ENCODE assay signal across 10 cellular contexts in genomic region chr3:107794664-107795443, GRCh38.
A peak's percentile ranks its signal among the peaks of the same experiment; 100 is the strongest.
DNase-seq lines count a peak whose midpoint lies in the region; ATAC-seq and TF ChIP-seq lines count a peak whose summit lies in the region.
"Had no signal": no experiment of that assay in that cellular context is flagged by ENCODE, and none has a peak within 500 bp of the region (broad histone marks: within the 10 kb centered on the region; RNA-seq: fewer than 3 reads in every experiment).

No MANE protein-coding gene starts in this region.

- 0 out of 2 replicates have a peak overlapping the region, but pooled peaks have one; percentile 21 for H3K27ac Mint-ChIP-seq in WTC11

- CTCF ChIA-PET in WTC11 (lab: Charles Lee): interaction anchor here (0.6 to 0.9 kb wide), 3 partner anchors 38 to 57 kb away, joined by 3 read pairs; no protein-coding TSS in a partner anchor

- TF ChIP-seq CTCF in WTC11 (IDR thresholded peaks at IDR 0.05): no peak
- peak; percentile 47 for TF ChIP-seq CTCF in thoracic aorta (IDR thresholded peaks at IDR 0.05)
- no peak for TF ChIP-seq CTCF in mucosa of descending colon (IDR thresholded peaks at IDR 0.05)

- peaks cover 15% of the 10 kb centered on the region for H3K36me3 Mint-ChIP-seq in WTC11

- H3K9me3 ChIP-seq in thoracic aorta (no peaks in the 10 kb centered on the region), mucosa of descending colon (no peaks in the 10 kb centered on the region)

- intact Hi-C loops in left ventricle myocardium superior (cut with micrococcal nuclease) (no loop called here), mucosa of descending colon (cut with DNase I, micrococcal nuclease) (no loop called here)

- POLR2A ChIA-PET in WTC11 (lab: Charles Lee): no interaction called here

- H3K27me3 ChIP-seq in thoracic aorta (replicated peaks; ENCODE audit: insufficient read depth): no peaks in the 10 kb centered on the region

- H3K36me3 ChIP-seq in thoracic aorta (no peaks in the 10 kb centered on the region), mucosa of descending colon (ENCODE audit: low read depth) (no peaks in the 10 kb centered on the region)

- no peaks in the 10 kb centered on the region for H3K4me1 Mint-ChIP-seq in WTC11

- H3K9me3 Mint-ChIP-seq in WTC11: no peaks in the 10 kb centered on the region

- DNase-seq in NCI-H2171 treated with DMSO at 0.1 percent for 48 hours (lab: John Stamatoyannopoulos, UW) (peak; percentile 23), NCI-H2171 (lab: John Stamatoyannopoulos, UW) (no peak), WTC11 (ENCODE audit: low spot score) (no peak), left ventricle myocardium superior (no peak), thoracic aorta (ENCODE audit: low spot score) (no peak), NCI-H226 (no peak), mucosa of descending colon (no peak)
- DNase-seq: stimulated activated CD4-positive, alpha-beta T cell treated with anti-CD3 and anti-CD28 coated beads, Interleukin-1b, Interleukin-23, amount 100 ng/mL, for 48 hours; T-helper 9 cell had no signal

- ATAC-seq in WTC11: no peak; the same call in 1 of the 2 replicates
- peak; percentile 93 for ATAC-seq in left ventricle myocardium superior
- ATAC-seq in thoracic aorta (ENCODE audit: insufficient number of reproducible peaks, low FRiP score, low read depth): no peak
- no peak for ATAC-seq in HG02571 (IDR thresholded peaks at IDR 0.05; ENCODE audit: unreplicated experiment)
- no peak for ATAC-seq in mucosa of descending colon

- peaks cover 32 to 52% of the 10 kb centered on the region in 2 donors for H3K4me1 ChIP-seq in thoracic aorta (ENCODE audit: control insufficient read depth in 1 of 2, low read depth in 2 of 2)
- no peaks in the 10 kb centered on the region for H3K4me1 ChIP-seq in mucosa of descending colon (ENCODE audit: low read depth)

- H3K4me3 ChIP-seq in thoracic aorta (no peak overlapping the region), mucosa of descending colon (no peak overlapping the region)

- H3K4me3 Mint-ChIP-seq in WTC11: no peak overlapping the region

- H3K27me3 Mint-ChIP-seq in WTC11 (ENCODE audit: low read depth): no peaks in the 10 kb centered on the region

- peak overlapping the region; percentile 60 to 73 for H3K27ac ChIP-seq in thoracic aorta

TF ChIP-seq in WTC11, 78 proteins besides CTCF, POLR2A, EP300 and RAD21 (continues in another document):
- TF ChIP-seq ZNF512 (CRISPR knock-in tag; IDR thresholded peaks at IDR 0.05; ENCODE audit: borderline replicate concordance) (no peak), ZNF232 (CRISPR knock-in tag; IDR thresholded peaks at IDR 0.05) (no peak), FOXP4 (CRISPR knock-in tag; IDR thresholded peaks at IDR 0.05) (no peak), GTF2I (CRISPR knock-in tag; conservative IDR thresholded peaks at IDR 0.05) (no peak), TEAD4 (CRISPR knock-in tag; IDR thresholded peaks at IDR 0.05) (no peak), ZBTB43 (CRISPR knock-in tag; IDR thresholded peaks at IDR 0.05) (no peak), SMAD4 (CRISPR knock-in tag; IDR thresholded peaks at IDR 0.05) (no peak), AR (CRISPR knock-in tag; IDR thresholded peaks at IDR 0.05) (no peak), ZNF416 (CRISPR knock-in tag; IDR thresholded peaks at IDR 0.05) (no peak), USF2 (CRISPR knock-in tag; IDR thresholded peaks at IDR 0.05) (no peak), ZNF425 (CRISPR knock-in tag; conservative IDR thresholded peaks at IDR 0.05) (no peak), NR3C1 (CRISPR knock-in tag; conservative IDR thresholded peaks at IDR 0.05; ENCODE audit: low read depth) (no peak), RORB (CRISPR knock-in tag; IDR thresholded peaks at IDR 0.05) (no peak), USF1 (CRISPR knock-in tag; IDR thresholded peaks at IDR 0.05) (no peak)
